ENCODE assay signal across 9 cellular contexts in the genomic region with DNA sequence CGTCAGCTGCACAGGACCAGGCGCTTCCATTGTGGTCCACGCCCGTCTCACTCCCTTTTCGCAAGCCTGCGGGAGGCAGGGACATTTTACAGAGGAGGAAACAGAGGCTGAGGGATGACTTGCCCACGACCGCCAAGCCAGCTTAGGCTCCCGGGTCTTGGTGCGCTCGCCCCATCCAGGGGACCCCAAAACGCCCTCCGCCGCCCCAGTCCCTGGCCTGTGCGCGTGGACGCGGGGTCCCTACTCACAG. TPM values are rescaled to one million over a fixed set of nuclear protein-coding genes. Genes with fewer than 3 reads are reported as not detected.
DNase-seq lines count a peak whose midpoint lies in the region; ATAC-seq, FAIRE-seq and TF ChIP-seq lines count a peak whose summit lies in the region.
"Had no signal": no experiment of that assay in that cellular context is flagged by ENCODE, and none has a peak within 500 bp of the region (broad histone marks: within the 10 kb centered on the region; RNA-seq: fewer than 3 reads in every experiment).

No MANE protein-coding gene starts in this region.

- H3K36me3 Mint-ChIP-seq in activated CD4-positive, alpha-beta T cell treated with anti-CD3 and anti-CD28 coated beads, Interleukin-2, amount 10 ng/mL, durations not matched to agents 24 days and 14 days (ENCODE audit: low read depth) = no peaks in the 10 kb centered on the region

- DNase-seq in activated CD4-positive, alpha-beta T cell treated with anti-CD3 and anti-CD28 coated beads, Interleukin-2, amount 10 ng/mL, durations not matched to agents 24 days and 14 days = no peak
- DNase-seq in activated CD4-positive, alpha-beta T cell treated with anti-CD3 and anti-CD28 coated beads, Interleukin-2, amount 50 U/mL, for 1 hour = no peak
- DNase-seq in astrocyte of the spinal cord (ENCODE audit: low read depth, low spot score) = no peak
- no peak for DNase-seq in lower leg skin (ENCODE audit: low spot score in 2 of 2)
- DNase-seq in testis = no peak
- no peak for DNase-seq in dermis blood vessel endothelial cell
- no peak for DNase-seq in GM12892 (ENCODE audit: insufficient read length)
- DNase-seq: SJCRH30 had no signal

- intact Hi-C loops in activated CD4-positive, alpha-beta T cell treated with anti-CD3 and anti-CD28 coated beads, Interleukin-2, amount 10 ng/mL, durations not matched to agents 24 days and 14 days (cut with micrococcal nuclease) = loop anchor here (2.0 to 5.0 kb wide), 4 partner anchors 216 to 471 kb away; partner anchors contain the start of gene EMSY
- intact Hi-C loops in lower leg skin (cut with DNase I; ENCODE audit: low total_unique reads) (no loop called here), testis (cut with DNase I; ENCODE audit: low total_unique reads) (no loop called here)

- H3K4me1 ChIP-seq in testis = peaks cover 26% of the 10 kb centered on the region
- H3K4me1 ChIP-seq: SJCRH30 had no signal

- no peak overlapping the region for H3K27ac Mint-ChIP-seq in activated CD4-positive, alpha-beta T cell treated with anti-CD3 and anti-CD28 coated beads, Interleukin-2, amount 10 ng/mL, durations not matched to agents 24 days and 14 days

- H3K27me3 Mint-ChIP-seq in activated CD4-positive, alpha-beta T cell treated with anti-CD3 and anti-CD28 coated beads, Interleukin-2, amount 10 ng/mL, durations not matched to agents 24 days and 14 days = peaks cover 40% of the 10 kb centered on the region

- H3K27ac ChIP-seq in testis = no peak overlapping the region
- H3K27ac ChIP-seq: SJCRH30 had no signal

- TF ChIP-seq POLR2A in lower leg skin (IDR thresholded peaks at IDR 0.05) (no peak), testis (IDR thresholded peaks at IDR 0.05) (no peak), GM12892 (IDR thresholded peaks at IDR 0.05; ENCODE audit: low read depth, low read length) (no peak)

- H3K4me1 Mint-ChIP-seq in activated CD4-positive, alpha-beta T cell treated with anti-CD3 and anti-CD28 coated beads, Interleukin-2, amount 10 ng/mL, durations not matched to agents 24 days and 14 days = peaks cover 17% of the 10 kb centered on the region

- no peaks in the 10 kb centered on the region for H3K9me3 Mint-ChIP-seq in activated CD4-positive, alpha-beta T cell treated with anti-CD3 and anti-CD28 coated beads, Interleukin-2, amount 10 ng/mL, durations not matched to agents 24 days and 14 days

- peak overlapping the region; percentile 84 for H3K4me3 Mint-ChIP-seq in activated CD4-positive, alpha-beta T cell treated with anti-CD3 and anti-CD28 coated beads, Interleukin-2, amount 10 ng/mL, durations not matched to agents 24 days and 14 days

- no peak for ATAC-seq in HG02970 (IDR thresholded peaks at IDR 0.05; ENCODE audit: low FRiP score, unreplicated experiment)

- in situ Hi-C loops in astrocyte of the spinal cord (cut with HindIII; ENCODE audit: low sequenced_read_pairs) = no loop called here

- H3K27me3 ChIP-seq in testis = no peaks in the 10 kb centered on the region
- H3K27me3 ChIP-seq: SJCRH30 had no signal

- H3K9me3 ChIP-seq in testis = no peaks in the 10 kb centered on the region
- H3K9me3 ChIP-seq: SJCRH30 had no signal

- TF ChIP-seq CTCF in astrocyte of the spinal cord (IDR thresholded peaks at IDR 0.05; ENCODE audit: low read depth, low read length) (no peak), lower leg skin (IDR thresholded peaks at IDR 0.05) (no peak), testis (IDR thresholded peaks at IDR 0.05) (no peak)

- no peak for FAIRE-seq in GM12892 (lab: Jason Lieb, UNC)

- peak overlapping the region; percentile 22 for H3K4me3 ChIP-seq in astrocyte of the spinal cord (ENCODE audit: low read depth, low read length)
- peak overlapping the region; percentile 31 for H3K4me3 ChIP-seq in lower leg skin (ENCODE audit: low read depth, poor library complexity, severe bottlenecking)
- H3K4me3 ChIP-seq in testis = peak overlapping the region; percentile 37 to 62
- H3K4me3 ChIP-seq: SJCRH30 had no signal

- WGBS in lower leg skin, 2 donors = 26 to 61% methylated on average over 6 to 8 of the region's 18 CpGs
- WGBS in testis, 2 donors = 16 to 25% methylated on average over 5 to 15 of the region's 18 CpGs

- no peaks in the 10 kb centered on the region for H3K36me3 ChIP-seq in testis (ENCODE audit: low read depth, missing control alignments)
- H3K36me3 ChIP-seq: SJCRH30 had no signal

RNA-seq across cellular contexts. Expression of gene WNT11, which starts 0.3 kb away (rescaled TPM):
- total RNA-seq in activated CD4-positive, alpha-beta T cell treated with anti-CD3 and anti-CD28 coated beads, Interleukin-2, amount 10 ng/mL, durations not matched to agents 24 days and 14 days = 0.69 and 1.2 TPM in 2 replicates
- total RNA-seq in lower leg skin = 10 to 100 TPM in 1 of 4 donors, 1 to 10 TPM in 3; 4.2 to 11.4 (median 7.4) TPM
- 1 to 10 TPM; 2.8 to 4.3 TPM for total RNA-seq in testis
- 2.7 TPM for polyA plus RNA-seq in testis (ENCODE audit: insufficient read depth, low read depth, low replicate concordance)
- 0.09 TPM in 1 of 2 replicates, not detected in the other for total RNA-seq in dermis blood vessel endothelial cell
- 1.0 TPM for polyA plus RNA-seq in GM12892 (2012; ENCODE audit: missing spikeins)
